Comparison of ENCODE assay signal across 8 cellular contexts in the genomic region with DNA sequence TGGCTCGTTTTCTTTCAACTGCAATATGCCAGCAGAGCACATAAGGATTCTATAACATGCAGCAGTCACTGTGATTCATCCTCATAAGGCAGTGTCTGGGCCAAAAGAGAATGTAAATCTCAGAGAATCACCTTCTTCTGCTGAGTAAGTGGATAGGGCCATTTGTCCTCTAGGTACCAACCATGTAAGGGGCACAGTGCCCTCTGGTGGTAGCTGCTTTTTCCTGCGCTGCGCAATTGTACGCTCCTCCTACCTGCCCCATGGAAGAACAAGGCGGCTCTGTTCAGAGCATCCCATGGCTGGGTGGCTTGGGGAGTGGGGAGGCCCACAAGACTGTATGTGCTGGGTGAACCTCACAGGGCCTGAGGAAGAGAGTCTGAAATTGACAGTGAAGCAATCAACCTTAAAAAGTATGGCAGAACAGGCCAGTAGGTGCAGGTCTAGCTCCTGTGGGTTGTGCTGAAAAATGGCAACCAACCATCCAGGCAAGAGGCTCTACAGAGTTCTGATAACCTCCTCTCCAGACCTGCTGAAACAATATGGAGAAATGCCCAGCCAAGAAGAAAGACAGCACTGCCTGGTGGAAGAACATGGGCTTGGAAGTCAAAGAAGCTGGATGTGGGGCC.
DNase-seq lines count a peak whose midpoint lies in the region; ATAC-seq and TF ChIP-seq lines count a peak whose summit lies in the region.

No MANE protein-coding gene starts in this region.

- H3K27ac ChIP-seq in 22Rv1 = no peak overlapping the region
- H3K27ac ChIP-seq in SJCRH30 = no peak overlapping the region
- H3K27ac ChIP-seq in adrenal gland = no peak overlapping the region
- H3K27ac ChIP-seq in left ventricle myocardium inferior (replicated peaks) = no peak overlapping the region

- ATAC-seq in GM19023 (IDR thresholded peaks at IDR 0.05; ENCODE audit: unreplicated experiment) = no peak

- no peak for TF ChIP-seq POLR2A in adrenal gland (IDR thresholded peaks at IDR 0.05)

- no peaks in the 10 kb centered on the region for H3K36me3 ChIP-seq in SJCRH30
- no peaks in the 10 kb centered on the region for H3K36me3 ChIP-seq in adrenal gland (replicated peaks in 1 of 2)
- no peaks in the 10 kb centered on the region for H3K36me3 ChIP-seq in left ventricle myocardium inferior

- 6 to 8% (median 7%) methylated on average over 1 to 5 of the region's 5 CpGs for WGBS in adrenal gland, 4 donors

- H3K27me3 ChIP-seq in SJCRH30 (no peaks in the 10 kb centered on the region), adrenal gland (no peaks in the 10 kb centered on the region), left ventricle myocardium inferior (ENCODE audit: low read depth) (peaks cover 10% of the 10 kb centered on the region)

- intact Hi-C loops in adrenal gland (cut with DNase I) (no loop called here), left ventricle myocardium inferior (cut with micrococcal nuclease) (no loop called here)

- DNase-seq in HS-27A (ENCODE audit: low read depth) (peak; percentile 14), SJCRH30 (peak; percentile 68 to 82), adrenal gland (peak; percentile 60 to 85 (median 75)), left ventricle myocardium inferior (peak; percentile 70), pulmonary artery endothelial cell (ENCODE audit: low read depth, low spot score) (peak; percentile 24)

- H3K4me3 ChIP-seq in SJCRH30 (no peak overlapping the region), adrenal gland (no peak overlapping the region), left ventricle myocardium inferior (no peak overlapping the region)

- no peaks in the 10 kb centered on the region for H3K9me3 ChIP-seq in SJCRH30 (replicated peaks)
- no peaks in the 10 kb centered on the region for H3K9me3 ChIP-seq in adrenal gland (replicated peaks in 1 of 3)
- no peaks in the 10 kb centered on the region for H3K9me3 ChIP-seq in left ventricle myocardium inferior (replicated peaks)

- TF ChIP-seq CTCF in 22Rv1 (IDR thresholded peaks at IDR 0.05) (peak; percentile 87), GM12874 (IDR thresholded peaks at IDR 0.05; ENCODE audit: insufficient read depth, low read depth, low read length) (peak; percentile 46; the same call in 1 of the 2 replicates), adrenal gland (IDR thresholded peaks at IDR 0.05) (peak; percentile 40 to 70 (median 66)), left ventricle myocardium inferior (IDR thresholded peaks at IDR 0.05; ENCODE audit: borderline replicate concordance) (peak; percentile 82)

- H3K4me1 ChIP-seq in SJCRH30 (no peaks in the 10 kb centered on the region), adrenal gland (replicated peaks in 1 of 2) (no peaks in the 10 kb centered on the region), left ventricle myocardium inferior (no peaks in the 10 kb centered on the region)

Comparison
In these comparisons a context has a peak if more than half of its experiments do, and no peak if none do; other contexts are left out.
1. DNase-seq: peak in every context shown above with its lines; median percentile 75 in SJCRH30; 75 in adrenal gland; 70 in left ventricle myocardium inferior; 24 in pulmonary artery endothelial cell; 14 in HS-27A.